Comparison of ENCODE assay signal across 17 cellular contexts in genomic region chr9:128792134-128792533, GRCh38. TPM values are rescaled to one million over a fixed set of nuclear protein-coding genes. Genes with fewer than 3 reads are reported as not detected.
DNase-seq lines count a peak whose midpoint lies in the region; ATAC-seq and TF ChIP-seq lines count a peak whose summit lies in the region.
"Had no signal": no experiment of that assay in that cellular context is flagged by ENCODE, and none has a peak within 500 bp of the region (broad histone marks: within the 10 kb centered on the region; RNA-seq: fewer than 3 reads in every experiment).

No MANE protein-coding gene starts in this region.

- no peak for TF ChIP-seq POLR2A in adrenal gland (IDR thresholded peaks at IDR 0.05)

- H3K9me3 Mint-ChIP-seq in activated naive CD4-positive, alpha-beta T cell treated with anti-CD3 and anti-CD28 coated beads, Interleukin-2, amount 50 U/mL, for 72 hours: no peaks in the 10 kb centered on the region
- H3K9me3 Mint-ChIP-seq in activated naive CD4-positive, alpha-beta T cell treated with anti-CD3 and anti-CD28 coated beads, Interleukin-2, amount 10 ng/mL, durations not matched to agents 7 days and 5 days: no peaks in the 10 kb centered on the region
- no peaks in the 10 kb centered on the region for H3K9me3 Mint-ChIP-seq in stimulated activated memory B cell treated with anti-CD40 and anti-IgM and Interleukin-4, amounts not matched to agents 10 μg/mL and 1 μg/mL and 100 μg/mL, for 72 hours
- H3K9me3 Mint-ChIP-seq: CD4-positive, alpha-beta T cell; CD8-positive, alpha-beta T cell had no signal

- 69 to 86% (median 76%) methylated on average over 6 to 9 of the region's 9 CpGs for WGBS in adrenal gland, 4 donors

- CTCF ChIA-PET in activated naive CD4-positive, alpha-beta T cell treated with anti-CD3 and anti-CD28 coated beads, Interleukin-2, amount 10 ng/mL, durations not matched to agents 7 days and 5 days (lab: Charles Lee): interaction anchor here (1.1 kb wide), 1 partner anchor 26 kb away, joined by 3 read pairs; the partner anchor contains the start of gene ENDOG

- H3K27me3 Mint-ChIP-seq in activated naive CD4-positive, alpha-beta T cell treated with anti-CD3 and anti-CD28 coated beads, Interleukin-2, amount 10 ng/mL, durations not matched to agents 7 days and 5 days: no peaks in the 10 kb centered on the region
- H3K27me3 Mint-ChIP-seq in stimulated activated memory B cell treated with anti-CD40 and anti-IgM and Interleukin-4, amounts not matched to agents 10 μg/mL and 1 μg/mL and 100 μg/mL, for 72 hours: no peaks in the 10 kb centered on the region
- H3K27me3 Mint-ChIP-seq: B cell; CD4-positive, alpha-beta T cell had no signal

- ATAC-seq in activated naive CD4-positive, alpha-beta T cell treated with anti-CD3 and anti-CD28 coated beads, Interleukin-2, amount 50 U/mL, for 72 hours: no peak
- ATAC-seq in stimulated activated memory B cell treated with anti-CD40 and anti-IgM and Interleukin-4, amounts not matched to agents 10 μg/mL and 1 μg/mL and 100 μg/mL, for 72 hours: no peak
- ATAC-seq: A549; CD8-positive, alpha-beta T cell had no signal

- H3K9me3 ChIP-seq in adrenal gland (replicated peaks in 1 of 3): no peaks in the 10 kb centered on the region
- H3K9me3 ChIP-seq: A549; BLaER1 treated with 17β-estradiol and CSF1 and Interleukin-3, amounts not matched to agents 10 nM and 100 nM; Caco-2 had no signal

- no peaks in the 10 kb centered on the region for H3K27me3 ChIP-seq in adrenal gland
- H3K27me3 ChIP-seq: BLaER1 treated with 17β-estradiol and CSF1 and Interleukin-3, amounts not matched to agents 10 nM and 100 nM had no signal

- H3K4me3 Mint-ChIP-seq in activated naive CD4-positive, alpha-beta T cell treated with anti-CD3 and anti-CD28 coated beads, Interleukin-2, amount 10 ng/mL, durations not matched to agents 7 days and 5 days: no peak overlapping the region
- no peak overlapping the region for H3K4me3 Mint-ChIP-seq in stimulated activated memory B cell treated with anti-CD40 and anti-IgM and Interleukin-4, amounts not matched to agents 10 μg/mL and 1 μg/mL and 100 μg/mL, for 72 hours
- H3K4me3 Mint-ChIP-seq: B cell; CD4-positive, alpha-beta T cell; CD8-positive, alpha-beta T cell had no signal

- intact Hi-C loops in adrenal gland (cut with DNase I): no loop called here

- peak overlapping the region in 2 of 5 donors; percentile 70 to 80 for H3K27ac ChIP-seq in adrenal gland
- H3K27ac ChIP-seq: 22Rv1; A549; BLaER1 treated with 17β-estradiol and CSF1 and Interleukin-3, amounts not matched to agents 10 nM and 100 nM; C4-2B had no signal

- no peak for DNase-seq in activated naive CD4-positive, alpha-beta T cell treated with anti-CD3 and anti-CD28 coated beads, Interleukin-2, amount 50 U/mL, for 72 hours (ENCODE audit: low spot score in 2 of 2)
- DNase-seq in activated naive CD4-positive, alpha-beta T cell treated with anti-CD3 and anti-CD28 coated beads, Interleukin-2, amount 10 ng/mL, durations not matched to agents 7 days and 5 days: no peak
- no peak for DNase-seq in adrenal gland
- no peak for DNase-seq in activated T-cell treated with anti-CD3 and anti-CD28 coated beads, Interleukin-2, amount 50 U/mL, for 48 hours
- DNase-seq: AML-193; Caco-2; Calu3; CD4-positive, alpha-beta T cell; CD8-positive, alpha-beta T cell; DMS79 treated with DMSO at 0.1 percent for 48 hours; GF-D8 had no signal

- no peak for TF ChIP-seq CTCF in adrenal gland (IDR thresholded peaks at IDR 0.05)

- H3K4me1 ChIP-seq in adrenal gland (replicated peaks in 1 of 2): peaks cover 11 to 31% of the 10 kb centered on the region in 2 donors
- H3K4me1 ChIP-seq: Caco-2 had no signal

- peaks cover 0 to 51% of the 10 kb centered on the region in 2 donors for H3K36me3 ChIP-seq in adrenal gland (replicated peaks in 1 of 2)

- H3K4me3 ChIP-seq in adrenal gland: no peak overlapping the region
- H3K4me3 ChIP-seq: A549; BLaER1 treated with 17β-estradiol and CSF1 and Interleukin-3, amounts not matched to agents 10 nM and 100 nM had no signal

- H3K36me3 Mint-ChIP-seq in activated naive CD4-positive, alpha-beta T cell treated with anti-CD3 and anti-CD28 coated beads, Interleukin-2, amount 50 U/mL, for 72 hours: peaks cover 6 to 7% of the 10 kb centered on the region in 2 donors
- H3K36me3 Mint-ChIP-seq in activated naive CD4-positive, alpha-beta T cell treated with anti-CD3 and anti-CD28 coated beads, Interleukin-2, amount 10 ng/mL, durations not matched to agents 7 days and 5 days: peaks cover 17% of the 10 kb centered on the region
- H3K36me3 Mint-ChIP-seq in stimulated activated memory B cell treated with anti-CD40 and anti-IgM and Interleukin-4, amounts not matched to agents 10 μg/mL and 1 μg/mL and 100 μg/mL, for 72 hours: peaks cover 50% of the 10 kb centered on the region

- H3K27ac Mint-ChIP-seq in activated naive CD4-positive, alpha-beta T cell treated with anti-CD3 and anti-CD28 coated beads, Interleukin-2, amount 50 U/mL, for 72 hours: peak overlapping the region; percentile 9 to 31
- H3K27ac Mint-ChIP-seq in activated naive CD4-positive, alpha-beta T cell treated with anti-CD3 and anti-CD28 coated beads, Interleukin-2, amount 10 ng/mL, durations not matched to agents 7 days and 5 days: no peak overlapping the region
- H3K27ac Mint-ChIP-seq in stimulated activated memory B cell treated with anti-CD40 and anti-IgM and Interleukin-4, amounts not matched to agents 10 μg/mL and 1 μg/mL and 100 μg/mL, for 72 hours: peak overlapping the region; percentile 19
- H3K27ac Mint-ChIP-seq: B cell; CD4-positive, alpha-beta T cell had no signal

- peaks cover 16% of the 10 kb centered on the region for H3K4me1 Mint-ChIP-seq in activated naive CD4-positive, alpha-beta T cell treated with anti-CD3 and anti-CD28 coated beads, Interleukin-2, amount 10 ng/mL, durations not matched to agents 7 days and 5 days
- peaks cover 60% of the 10 kb centered on the region for H3K4me1 Mint-ChIP-seq in stimulated activated memory B cell treated with anti-CD40 and anti-IgM and Interleukin-4, amounts not matched to agents 10 μg/mL and 1 μg/mL and 100 μg/mL, for 72 hours

RNA-seq across cellular contexts. Expression of gene TBC1D13, which starts 5.1 kb away (rescaled TPM):
- 10 to 100 TPM; 15.6 to 22.7 TPM for total RNA-seq in activated naive CD4-positive, alpha-beta T cell treated with anti-CD3 and anti-CD28 coated beads, Interleukin-2, amount 50 U/mL, for 72 hours
- 10 to 100 TPM; 24.2 to 72.7 (median 32.7) TPM for total RNA-seq in adrenal gland
- 10 to 100 TPM; 21.2 to 27.1 (median 27.0) TPM for polyA plus RNA-seq in adrenal gland

RNA-seq across cellular contexts. Expression of gene ZER1, which starts 20.4 kb away (rescaled TPM):
- 10 to 100 TPM; 17.3 to 24.9 TPM for total RNA-seq in activated naive CD4-positive, alpha-beta T cell treated with anti-CD3 and anti-CD28 coated beads, Interleukin-2, amount 50 U/mL, for 72 hours
- 100 to 1,000 TPM in 1 of 8 donors, 10 to 100 TPM in 7; 38.8 to 131 (median 66.6) TPM for total RNA-seq in adrenal gland
- 10 to 100 TPM; 17.0 to 51.1 (median 41.7) TPM for polyA plus RNA-seq in adrenal gland

RNA-seq across cellular contexts. Expression of gene ENDOG, which starts 26.2 kb away (rescaled TPM):
- total RNA-seq in activated naive CD4-positive, alpha-beta T cell treated with anti-CD3 and anti-CD28 coated beads, Interleukin-2, amount 50 U/mL, for 72 hours: 10 to 100 TPM in 1 of 2 donors, 1 to 10 TPM in 1; 8.2 to 16.0 TPM
- 100 to 1,000 TPM in 1 of 8 donors, 10 to 100 TPM in 7; 26.8 to 113 (median 36.0) TPM for total RNA-seq in adrenal gland
- polyA plus RNA-seq in adrenal gland: 10 to 100 TPM in 2 of 3 donors, 1 to 10 TPM in 1; 4.9 to 39.8 (median 19.1) TPM

RNA-seq across cellular contexts. Expression of gene SPOUT1, which starts 37.5 kb away (rescaled TPM):
- total RNA-seq in activated naive CD4-positive, alpha-beta T cell treated with anti-CD3 and anti-CD28 coated beads, Interleukin-2, amount 50 U/mL, for 72 hours: 10 to 100 TPM; 63.8 to 64.9 TPM
- total RNA-seq in adrenal gland: 10 to 100 TPM; 18.7 to 56.3 (median 41.0) TPM
- 10 to 100 TPM; 20.8 to 51.6 (median 41.1) TPM for polyA plus RNA-seq in adrenal gland
